19 cellular contexts compared by ENCODE assay signal in genomic region chr12:30533518-30533917, GRCh38.
A peak's percentile ranks its signal among the peaks of the same experiment; 100 is the strongest.
DNase-seq lines count a peak whose midpoint lies in the region; ATAC-seq and TF ChIP-seq lines count a peak whose summit lies in the region.
"Had no signal": no experiment of that assay in that cellular context is flagged by ENCODE, and none has a peak within 500 bp of the region (broad histone marks: within the 10 kb centered on the region; RNA-seq: fewer than 3 reads in every experiment).

No MANE protein-coding gene starts in this region.

- WGBS in trophoblast cell (ENCODE audit: extremely low coverage, insufficient coverage, insufficient read length): no CpG with 5 or more reads among the region's 5 CpGs

- H3K4me3 ChIP-seq in ACC112 (ENCODE audit: low read depth, low read length) (no peak overlapping the region), Karpas-422 (ENCODE audit: low read length) (no peak overlapping the region), cardiac fibroblast (replicated peaks in 1 of 2; ENCODE audit: low read depth in 2 of 2, low read length in 2 of 2) (no peak overlapping the region), foreskin fibroblast (ENCODE audit: low read depth in 1 of 2, low read length in 2 of 2) (no peak overlapping the region), trophoblast cell (ENCODE audit: low read depth, low read length) (no peak overlapping the region)
- H3K4me3 ChIP-seq: Peyer's patch had no signal

- no peaks in the 10 kb centered on the region for H3K9me2 ChIP-seq in Karpas-422 (replicated peaks; ENCODE audit: insufficient read depth, low read length)

- H3K27me3 ChIP-seq in ACC112 (ENCODE audit: insufficient read depth, low read length) (no peaks in the 10 kb centered on the region; the same call in 1 of the 2 replicates), Karpas-422 (ENCODE audit: low read length) (no peaks in the 10 kb centered on the region), trophoblast cell (ENCODE audit: insufficient read depth, low read length) (no peaks in the 10 kb centered on the region)
- H3K27me3 ChIP-seq: Peyer's patch had no signal

- no peak overlapping the region for H3K14ac ChIP-seq in trophoblast cell (ENCODE audit: low read length)

- H4K20me1 ChIP-seq in Karpas-422 (ENCODE audit: insufficient read depth, low read depth, low read length): no peaks in the 10 kb centered on the region

- no peak overlapping the region for H4K12ac ChIP-seq in trophoblast cell (ENCODE audit: low read depth, low read length)

- H2AK5ac ChIP-seq in trophoblast cell (ENCODE audit: low read length): no peak overlapping the region

- TF ChIP-seq CTCF in cardiac fibroblast (IDR thresholded peaks at IDR 0.05; ENCODE audit: low read depth, low read length) (no peak), foreskin fibroblast (IDR thresholded peaks at IDR 0.05; ENCODE audit: low read depth, low read length) (no peak)

- no peaks in the 10 kb centered on the region for H3K9me3 ChIP-seq in Karpas-422 (ENCODE audit: low read length)
- no peaks in the 10 kb centered on the region for H3K9me3 ChIP-seq in trophoblast cell (ENCODE audit: insufficient read depth, low read depth, low read length)
- H3K9me3 ChIP-seq: Peyer's patch had no signal

- DNase-seq in Karpas-422 (no peak), cardiac fibroblast (ENCODE audit: low read depth in 2 of 2) (peak; percentile 13 to 43), foreskin fibroblast (peak; percentile 16 to 59), trophoblast cell (no peak), SW480 (ENCODE audit: low spot score) (no peak)
- no peak for DNase-seq in activated T-cell treated with anti-CD3 and anti-CD28 coated beads, Interleukin-2, amount 50 U/mL, for 1 hour
- DNase-seq: H9, KG1, NCI-H2029, NCI-H2171 treated with DMSO at 0.1 percent for 48 hours, NCI-H510A, NCI-H82, Peyer's patch, Right ventricle myocardium superior had no signal

- no peak overlapping the region for H2BK12ac ChIP-seq in trophoblast cell (ENCODE audit: low read length)

- no peak overlapping the region for H3K23ac ChIP-seq in trophoblast cell (ENCODE audit: low read length)

- no peak overlapping the region for H3K4ac ChIP-seq in trophoblast cell (ENCODE audit: low read depth, low read length)

- H3K79me1 ChIP-seq in trophoblast cell (ENCODE audit: low read length): no peaks in the 10 kb centered on the region

- H3K27ac ChIP-seq in ACC112 (ENCODE audit: low read depth, low read length) (no peak overlapping the region), Karpas-422 (ENCODE audit: low read length) (no peak overlapping the region), trophoblast cell (ENCODE audit: low read depth, low read length) (no peak overlapping the region)
- H3K27ac ChIP-seq: 22Rv1, C4-2B, HL-60 had no signal

- H3K79me2 ChIP-seq in ACC112 (ENCODE audit: control insufficient read depth, insufficient read depth, low read length, unreplicated experiment): no peaks in the 10 kb centered on the region
- H3K79me2 ChIP-seq in Karpas-422 (ENCODE audit: low read length): no peaks in the 10 kb centered on the region
- H3K79me2 ChIP-seq in trophoblast cell (ENCODE audit: control insufficient read depth, insufficient read depth, low read length, poor library complexity): no peaks in the 10 kb centered on the region

- no peak for ATAC-seq in HG02840 (IDR thresholded peaks at IDR 0.05; ENCODE audit: low FRiP score, unreplicated experiment)

- H4K8ac ChIP-seq in trophoblast cell (ENCODE audit: low read depth, low read length): no peak overlapping the region

- H4K91ac ChIP-seq in trophoblast cell (ENCODE audit: low read depth, low read length): no peak overlapping the region

- no peak overlapping the region for H2BK120ac ChIP-seq in trophoblast cell (ENCODE audit: insufficient read depth, low read length, poor library complexity)

- H3K9ac ChIP-seq in Karpas-422 (ENCODE audit: low read length) (no peak overlapping the region), trophoblast cell (ENCODE audit: low read length) (no peak overlapping the region)

- H3K36me3 ChIP-seq in ACC112 (ENCODE audit: insufficient read depth, low read length) (no peaks in the 10 kb centered on the region), Karpas-422 (ENCODE audit: insufficient read depth, low read length) (no peaks in the 10 kb centered on the region), trophoblast cell (ENCODE audit: control insufficient read depth in 1 of 2, insufficient read depth in 2 of 2, low read length in 2 of 2) (no peaks in the 10 kb centered on the region)
- H3K36me3 ChIP-seq: Peyer's patch had no signal

- H2BK5ac ChIP-seq in trophoblast cell (ENCODE audit: low read depth, low read length, poor library complexity): no peak overlapping the region

- H2AFZ ChIP-seq in ACC112 (ENCODE audit: low read length, unreplicated experiment) (peak overlapping the region; percentile 52), Karpas-422 (ENCODE audit: low read length) (0 out of 2 replicates have a peak overlapping the region, but pooled peaks have one; percentile 8), trophoblast cell (ENCODE audit: insufficient read depth, low read length, poor library complexity) (no peak overlapping the region)

- no peak overlapping the region for H3K18ac ChIP-seq in trophoblast cell (ENCODE audit: low read length)

- peaks cover 6% of the 10 kb centered on the region for H3K4me1 ChIP-seq in ACC112 (ENCODE audit: control insufficient read depth, insufficient read depth, low read length, unreplicated experiment)
- H3K4me1 ChIP-seq in Karpas-422 (ENCODE audit: low read length): no peaks in the 10 kb centered on the region
- H3K4me1 ChIP-seq in trophoblast cell (ENCODE audit: control insufficient read depth in 1 of 2, insufficient read depth in 2 of 2, low read length in 2 of 2): no peaks in the 10 kb centered on the region
- H3K4me1 ChIP-seq: Peyer's patch had no signal

- no peak overlapping the region for H3K4me2 ChIP-seq in Karpas-422 (ENCODE audit: low read depth, low read length, poor library complexity, severe bottlenecking)
- no peak overlapping the region for H3K4me2 ChIP-seq in trophoblast cell (ENCODE audit: low read length)

Comparison
In these comparisons a context has a peak if more than half of its experiments do, and no peak if none do; other contexts are left out.
1. DNase-seq: peak in cardiac fibroblast (2 of 2) and foreskin fibroblast (2 of 2); none in Karpas-422 (single experiment), activated T-cell treated with anti-CD3 and anti-CD28 coated beads, Interleukin-2, amount 50 U/mL, for 1 hour (single experiment), trophoblast cell (0 of 2) and SW480 (single experiment).